8 cellular contexts compared by ENCODE assay signal in genomic region chr17:35763767-35764122, GRCh38. TPM values are rescaled to one million over a fixed set of nuclear protein-coding genes. Genes with fewer than 3 reads are reported as not detected.
DNase-seq lines count a peak whose midpoint lies in the region; ATAC-seq, FAIRE-seq and TF ChIP-seq lines count a peak whose summit lies in the region.

No MANE protein-coding gene starts in this region.

- peak overlapping the region; percentile 90 for H3K4me2 ChIP-seq in astrocyte (ENCODE audit: low read length)

- peaks cover 15% of the 10 kb centered on the region for H3K27me3 Mint-ChIP-seq in astrocyte (ENCODE audit: low read depth, unreplicated experiment)

- peaks cover 15% of the 10 kb centered on the region for H3K4me1 Mint-ChIP-seq in astrocyte (ENCODE audit: low read depth, unreplicated experiment)

- DNase-seq in left ventricle myocardium inferior, result no peak
- no peak for DNase-seq in left ventricle myocardium superior
- DNase-seq in astrocyte (ENCODE audit: low read depth), result no peak
- no peak for DNase-seq in GDM1 (lab: John Stamatoyannopoulos, UW)
- DNase-seq in urothelium cell line (ENCODE audit: low spot score), result no peak
- no peak for DNase-seq in GM12892 (ENCODE audit: insufficient read length)

- H3K79me2 ChIP-seq in astrocyte (ENCODE audit: insufficient read depth, low read length), result no peaks in the 10 kb centered on the region

- no peak overlapping the region for H3K9ac ChIP-seq in astrocyte (ENCODE audit: low read length)

- H4K20me1 ChIP-seq in astrocyte (ENCODE audit: insufficient read depth, low read length), result no peaks in the 10 kb centered on the region

- no peaks in the 10 kb centered on the region for H3K36me3 Mint-ChIP-seq in astrocyte (ENCODE audit: low read depth, unreplicated experiment)

- H3K4me1 ChIP-seq in left ventricle myocardium inferior (peaks cover 12% of the 10 kb centered on the region), astrocyte (ENCODE audit: insufficient read depth, low read length) (peaks cover 8% of the 10 kb centered on the region), mononuclear cell (ENCODE audit: insufficient read depth, low read length) (peaks cover 13% of the 10 kb centered on the region), urinary bladder (ENCODE audit: insufficient read depth) (no peaks in the 10 kb centered on the region)

- WGBS in urinary bladder, result 35% methylated on average over 17 of the region's 17 CpGs

- TF ChIP-seq CTCF in left ventricle myocardium inferior (IDR thresholded peaks at IDR 0.05; ENCODE audit: borderline replicate concordance), result no peak
- no peak for TF ChIP-seq CTCF in astrocyte (IDR thresholded peaks at IDR 0.05; ENCODE audit: insufficient read depth, low read depth, low read length)

- peak overlapping the region; percentile 90 for H2AFZ ChIP-seq in astrocyte (ENCODE audit: low read depth, low read length)

- H3K27me3 ChIP-seq in left ventricle myocardium inferior (ENCODE audit: low read depth) (no peaks in the 10 kb centered on the region), astrocyte (ENCODE audit: insufficient read depth, low read length) (peaks cover 4% of the 10 kb centered on the region), mononuclear cell (ENCODE audit: insufficient read depth, low read length) (no peaks in the 10 kb centered on the region)

- no peaks in the 10 kb centered on the region for H3K36me3 ChIP-seq in left ventricle myocardium inferior
- H3K36me3 ChIP-seq in astrocyte (ENCODE audit: insufficient read depth, low read length), result no peaks in the 10 kb centered on the region
- H3K36me3 ChIP-seq in urinary bladder (ENCODE audit: insufficient read depth), result no peaks in the 10 kb centered on the region

- FAIRE-seq in astrocyte (lab: Jason Lieb, UNC), result no peak
- FAIRE-seq in urothelium cell line (lab: Jason Lieb, UNC), result no peak
- FAIRE-seq in GM12892 (lab: Jason Lieb, UNC), result no peak

- H3K9me3 ChIP-seq in left ventricle myocardium inferior (replicated peaks) (no peaks in the 10 kb centered on the region), astrocyte (ENCODE audit: insufficient read depth, low read depth, low read length) (no peaks in the 10 kb centered on the region), mononuclear cell (ENCODE audit: low read depth, low read length) (no peaks in the 10 kb centered on the region)

- H3K4me3 Mint-ChIP-seq in astrocyte (ENCODE audit: unreplicated experiment), result peak overlapping the region; percentile 78

- ATAC-seq in left ventricle myocardium superior, result no peak

- peak overlapping the region; percentile 36 for H3K27ac ChIP-seq in left ventricle myocardium inferior (replicated peaks)
- H3K27ac ChIP-seq in astrocyte (ENCODE audit: low read depth, low read length), result no peak overlapping the region
- H3K27ac ChIP-seq in urinary bladder (ENCODE audit: low read depth), result no peak overlapping the region

- H3K4me3 ChIP-seq in left ventricle myocardium inferior (peak overlapping the region; percentile 67), astrocyte (ENCODE audit: insufficient read depth, low read depth, low read length) (no peak overlapping the region), mononuclear cell (ENCODE audit: low read length) (peak overlapping the region; percentile 41), urinary bladder (ENCODE audit: low read depth, low read length) (peak overlapping the region; percentile 44)

- peaks cover 3% of the 10 kb centered on the region for H3K9me3 Mint-ChIP-seq in astrocyte (ENCODE audit: unreplicated experiment)

- H3K27ac Mint-ChIP-seq in astrocyte (ENCODE audit: unreplicated experiment), result no peak overlapping the region

- intact Hi-C loops in left ventricle myocardium inferior (cut with micrococcal nuclease), result no loop called here
- intact Hi-C loops in left ventricle myocardium superior (cut with micrococcal nuclease), result no loop called here

- TF ChIP-seq POLR2A in GM12892 (IDR thresholded peaks at IDR 0.05; ENCODE audit: low read depth, low read length), result no peak

RNA-seq across cellular contexts. Expression of gene C17orf50, which starts 3.1 kb away (rescaled TPM):
- total RNA-seq in left ventricle myocardium inferior (not detected), left ventricle myocardium superior (not detected), astrocyte (not detected in 2 replicates), mononuclear cell (not detected), urinary bladder (not detected)
- polyA plus RNA-seq in urinary bladder, result not detected
- polyA plus RNA-seq in GM12892 (2012; ENCODE audit: missing spikeins), result not detected

RNA-seq across cellular contexts. Expression of gene GAS2L2, which starts 10.7 kb away (rescaled TPM):
- total RNA-seq in left ventricle myocardium inferior, result 0.08 TPM
- total RNA-seq in left ventricle myocardium superior, result 0.27 TPM
- 0.07 TPM in 1 of 2 replicates, not detected in the other for total RNA-seq in astrocyte
- total RNA-seq in mononuclear cell, result under 0.01 TPM
- total RNA-seq in urinary bladder, result not detected
- 0.09 TPM for polyA plus RNA-seq in urinary bladder
- polyA plus RNA-seq in GM12892 (2012; ENCODE audit: missing spikeins), result not detected

RNA-seq across cellular contexts. Expression of gene MMP28, which starts 31.7 kb away (rescaled TPM):
- 3.0 TPM for total RNA-seq in left ventricle myocardium inferior
- 1.5 TPM for total RNA-seq in left ventricle myocardium superior
- total RNA-seq in astrocyte, result 1.2 and 2.6 TPM in 2 replicates
- total RNA-seq in mononuclear cell, result 8.1 TPM
- total RNA-seq in urinary bladder, result 13.2 TPM
- 48.6 TPM for polyA plus RNA-seq in urinary bladder
- not detected for polyA plus RNA-seq in GM12892 (2012; ENCODE audit: missing spikeins)

RNA-seq across cellular contexts. Expression of gene RASL10B, which starts 32.3 kb away (rescaled TPM):
- total RNA-seq in left ventricle myocardium inferior, result 18.4 TPM
- total RNA-seq in left ventricle myocardium superior, result 23.8 TPM
- 19.1 and 21.7 TPM in 2 replicates for total RNA-seq in astrocyte
- total RNA-seq in mononuclear cell, result 0.10 TPM
- total RNA-seq in urinary bladder, result 0.69 TPM
- polyA plus RNA-seq in urinary bladder, result 3.0 TPM
- polyA plus RNA-seq in GM12892 (2012; ENCODE audit: missing spikeins), result not detected

RNA-seq across cellular contexts. Expression of gene TAF15, which starts 45.5 kb away (rescaled TPM):
- 113 TPM for total RNA-seq in left ventricle myocardium inferior
- total RNA-seq in left ventricle myocardium superior, result 110 TPM
- total RNA-seq in astrocyte, result 153 and 156 TPM in 2 replicates
- total RNA-seq in mononuclear cell, result 72.4 TPM
- 129 TPM for total RNA-seq in urinary bladder
- polyA plus RNA-seq in urinary bladder, result 134 TPM
- polyA plus RNA-seq in GM12892 (2012; ENCODE audit: missing spikeins), result 133 TPM
